ENCODE assay signal across 9 cellular contexts in the genomic region with DNA sequence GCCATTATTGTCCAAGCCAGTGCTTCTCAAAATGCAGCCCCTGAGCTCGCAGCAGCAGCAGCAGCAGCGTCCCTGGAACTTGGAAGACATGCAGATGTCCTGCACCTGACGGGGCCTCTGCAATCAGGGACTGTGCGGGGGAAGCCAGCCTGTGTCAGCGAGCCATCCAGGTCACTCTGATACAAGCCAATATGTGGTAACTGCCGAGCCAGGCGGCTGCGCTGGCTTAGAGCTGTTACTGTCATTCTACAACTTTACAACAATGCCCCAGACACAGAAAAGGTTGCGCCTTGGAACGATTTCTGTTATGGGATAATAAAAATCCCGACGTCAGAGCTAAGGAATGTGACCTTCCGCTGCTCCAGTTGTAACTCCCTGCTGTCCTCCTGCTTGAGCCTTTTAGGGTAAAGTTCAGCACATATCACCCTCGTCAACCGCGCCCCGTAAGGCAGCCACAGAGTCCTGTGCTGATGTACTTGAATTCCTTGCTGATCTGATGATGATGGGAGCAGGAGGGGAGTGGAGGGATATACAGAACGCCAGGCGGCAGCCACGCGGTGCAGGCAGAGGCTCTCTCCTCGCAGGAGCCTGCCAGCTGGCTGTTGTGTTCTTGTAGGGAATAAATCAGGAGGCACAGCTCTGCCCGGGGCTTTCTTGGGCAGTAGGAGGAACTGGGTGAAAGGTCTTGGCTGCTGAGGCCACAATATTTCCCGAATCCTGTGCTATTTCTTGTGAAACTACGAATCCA. TPM values are rescaled to one million over a fixed set of nuclear protein-coding genes. Genes with fewer than 3 reads are reported as not detected.
DNase-seq lines count a peak whose midpoint lies in the region; ATAC-seq, FAIRE-seq and TF ChIP-seq lines count a peak whose summit lies in the region.
"Had no signal": no experiment of that assay in that cellular context is flagged by ENCODE, and none has a peak within 500 bp of the region (broad histone marks: within the 10 kb centered on the region; RNA-seq: fewer than 3 reads in every experiment).

No MANE protein-coding gene starts in this region.

- H3K79me1 ChIP-seq in mesendoderm (ENCODE audit: low read length) = peaks cover 2% of the 10 kb centered on the region

- H3K4me1 ChIP-seq in endothelial cell of umbilical vein (ENCODE audit: control insufficient read depth, extremely low read depth, insufficient read depth, low read length) = peaks cover 22% of the 10 kb centered on the region
- H3K4me1 ChIP-seq in mesendoderm (ENCODE audit: control insufficient read depth, low read depth, low read length) = no peaks in the 10 kb centered on the region
- peaks cover 14% of the 10 kb centered on the region for H3K4me1 ChIP-seq in upper lobe of right lung

- H3K9me3 ChIP-seq in endothelial cell of umbilical vein (replicated peaks; ENCODE audit: control insufficient read depth, insufficient read depth, low read length) = no peaks in the 10 kb centered on the region
- peaks cover 4% of the 10 kb centered on the region for H3K9me3 ChIP-seq in upper lobe of right lung
- H3K9me3 ChIP-seq: neutrophil had no signal

- H3K36me3 Mint-ChIP-seq in CD14-positive monocyte = peaks cover 9 to 12% of the 10 kb centered on the region in 2 donors

- FAIRE-seq in endothelial cell of umbilical vein (lab: Jason Lieb, UNC) = peak; percentile 90

- no peaks in the 10 kb centered on the region for H3K9me1 ChIP-seq in endothelial cell of umbilical vein (replicated peaks; ENCODE audit: control insufficient read depth, extremely low read depth, insufficient read depth, low read length)

- no peak overlapping the region for H3K4ac ChIP-seq in mesendoderm (ENCODE audit: low read depth, low read length)

- H3K4me3 ChIP-seq in endothelial cell of umbilical vein (replicated peaks in 1 of 3; ENCODE audit: insufficient read depth in 1 of 3, low read depth in 1 of 3, low read length in 3 of 3) (peak overlapping the region in 1 of 3 experiments; percentile 17), mesendoderm (ENCODE audit: low read length) (no peak overlapping the region), upper lobe of right lung (no peak overlapping the region)

- no peak for TF ChIP-seq POLR2A in endothelial cell of umbilical vein (IDR thresholded peaks at IDR 0.05; ENCODE audit: low read depth, low read length)

- no peak overlapping the region for H2BK5ac ChIP-seq in mesendoderm (ENCODE audit: low read length)

- CTCF ChIA-PET in endothelial cell of umbilical vein (lab: Charles Lee) = interaction anchor here (0.6 to 3.1 kb wide), 14 partner anchors 10 to 322 kb away, joined by 3 to 38 read pairs (median 3); partner anchors contain the start of gene RHEB

- H3K27me3 ChIP-seq in endothelial cell of umbilical vein (ENCODE audit: control insufficient read depth in 2 of 2, insufficient read depth in 2 of 2, low read length in 2 of 2) (no peaks in the 10 kb centered on the region), mesendoderm (ENCODE audit: insufficient read depth, low read length, poor library complexity) (no peaks in the 10 kb centered on the region), upper lobe of right lung (no peaks in the 10 kb centered on the region)

- H4K5ac ChIP-seq in mesendoderm (ENCODE audit: low read length) = no peak overlapping the region

- H2AFZ ChIP-seq in endothelial cell of umbilical vein (ENCODE audit: low read depth, low read length) = peak overlapping the region; percentile 49

- DNase-seq in DMS53 (lab: John Stamatoyannopoulos, UW) (peak; percentile 76), NCI-H82 (lab: John Stamatoyannopoulos, UW) (peak; percentile 76), endothelial cell of umbilical vein (ENCODE audit: low read depth, low spot score) (peak; percentile 86), mesendoderm (peak; percentile 84), upper lobe of right lung (peak; percentile 81), CD14-positive monocyte (ENCODE audit: low spot score) (no peak)

- H3K27ac Mint-ChIP-seq in CD14-positive monocyte = no peak overlapping the region

- H4K8ac ChIP-seq in mesendoderm (ENCODE audit: low read depth, low read length) = no peak overlapping the region

- dilution Hi-C loops in endothelial cell of umbilical vein (cut with MboI; ENCODE audit: extremely low pct_ligation_motif_present, low sequenced_read_pairs) = no loop called here

- ATAC-seq in upper lobe of right lung (peak; percentile 87), HG03039 (IDR thresholded peaks at IDR 0.05; ENCODE audit: unreplicated experiment) (no peak), GM21825 (IDR thresholded peaks at IDR 0.05; ENCODE audit: unreplicated experiment) (no peak)

- H3K23ac ChIP-seq in mesendoderm (ENCODE audit: low read length) = no peak overlapping the region

- WGBS in mesendoderm (ENCODE audit: extremely low coverage, insufficient coverage, low lambda C conversion rate) = no CpG with 5 or more reads among the region's 25 CpGs

- H3K4me1 Mint-ChIP-seq in CD14-positive monocyte = peaks cover 3% of the 10 kb centered on the region

- no peak overlapping the region for H2BK120ac ChIP-seq in mesendoderm (ENCODE audit: low read depth, low read length)

- H3K27ac ChIP-seq in endothelial cell of umbilical vein (ENCODE audit: insufficient read depth, low read depth, low read length) (peak overlapping the region; percentile 34), mesendoderm (ENCODE audit: low read depth, low read length) (no peak overlapping the region), upper lobe of right lung (peak overlapping the region; percentile 70)
- H3K27ac ChIP-seq: neutrophil had no signal

- TF ChIP-seq CTCF in endothelial cell of umbilical vein (IDR thresholded peaks at IDR 0.05; ENCODE audit: extremely low read depth in 1 of 2, insufficient read depth in 1 of 2, low read depth in 1 of 2, low read length in 2 of 2) (peak in 1 of 2 donors; percentile 17), upper lobe of right lung (IDR thresholded peaks at IDR 0.05) (peak; percentile 30), CD14-positive monocyte (IDR thresholded peaks at IDR 0.05) (no peak)

- peak overlapping the region; percentile 33 for H3K4me2 ChIP-seq in endothelial cell of umbilical vein (ENCODE audit: insufficient read depth, low read length)
- no peak overlapping the region for H3K4me2 ChIP-seq in mesendoderm (ENCODE audit: low read length)

- POLR2A ChIA-PET in endothelial cell of umbilical vein (lab: Charles Lee) = interaction anchor here (1.4 to 1.5 kb wide), 2 partner anchors 12 to 57 kb away, joined by 3 to 6 read pairs; no protein-coding TSS in a partner anchor

- no peak overlapping the region for H3K18ac ChIP-seq in mesendoderm (ENCODE audit: low read length)

- H4K20me1 ChIP-seq in endothelial cell of umbilical vein (replicated peaks; ENCODE audit: control insufficient read depth, extremely low read depth, insufficient read depth, low read length) = no peaks in the 10 kb centered on the region

- H3K27me3 Mint-ChIP-seq in CD14-positive monocyte (ENCODE audit: low read depth in 3 of 3) = peaks cover 13 to 24% (median 19%) of the 10 kb centered on the region in 3 donors

- no TSS peak for BruUV-seq in endothelial cell of umbilical vein (replicated peaks; lab: Mats Ljungman, UMichigan)

- no peak overlapping the region for H2AK5ac ChIP-seq in mesendoderm (ENCODE audit: low read length)

- intact Hi-C loops in endothelial cell of umbilical vein (cut with micrococcal nuclease) (loop anchor here (1.0 to 5.0 kb wide), 4 partner anchors 12 to 299 kb away; no protein-coding TSS in a partner anchor), upper lobe of right lung (cut with DNase I) (no loop called here), CD14-positive monocyte (cut with micrococcal nuclease) (no loop called here)

- peaks cover 3 to 6% of the 10 kb centered on the region in 2 experiments for H3K36me3 ChIP-seq in endothelial cell of umbilical vein (ENCODE audit: control insufficient read depth in 2 of 2, extremely low read depth in 1 of 2, insufficient read depth in 2 of 2, low read length in 2 of 2)
- peaks cover 2% of the 10 kb centered on the region for H3K36me3 ChIP-seq in mesendoderm (ENCODE audit: control insufficient read depth, insufficient read depth, low read length)
- peaks cover 4% of the 10 kb centered on the region for H3K36me3 ChIP-seq in upper lobe of right lung

- H3K4me3 Mint-ChIP-seq in CD14-positive monocyte = peak overlapping the region in 1 of 2 donors; percentile 1

- peak overlapping the region; percentile 37 for H3K56ac ChIP-seq in mesendoderm (ENCODE audit: low read length)

- peak overlapping the region; percentile 36 for H3K9ac ChIP-seq in endothelial cell of umbilical vein (replicated peaks; ENCODE audit: extremely low read depth, insufficient read depth, low read length)
- no peak overlapping the region for H3K9ac ChIP-seq in mesendoderm (ENCODE audit: low read length)

- H3K79me2 ChIP-seq in endothelial cell of umbilical vein (ENCODE audit: control insufficient read depth, insufficient read depth, low read length) (no peaks in the 10 kb centered on the region), mesendoderm (ENCODE audit: control insufficient read depth, insufficient read depth, low read length) (no peaks in the 10 kb centered on the region)

- peaks cover 11 to 21% (median 14%) of the 10 kb centered on the region in 7 donors for H3K9me3 Mint-ChIP-seq in CD14-positive monocyte

- no peak overlapping the region for H2BK15ac ChIP-seq in mesendoderm (replicated peaks; ENCODE audit: low read depth)

RNA-seq across cellular contexts. Expression of gene CRYGN, which starts 20.0 kb away (rescaled TPM):
- not detected in 2 replicates for total RNA-seq in endothelial cell of umbilical vein
- polyA plus RNA-seq in endothelial cell of umbilical vein = not detected in 2 replicates
- polyA plus RNA-seq in endothelial cell of umbilical vein (2011; cell fraction: cytosol; rRNA removed) = not detected in 2 replicates
- polyA plus RNA-seq in endothelial cell of umbilical vein (2011; cell fraction: nucleus; rRNA removed) = not detected in 2 replicates
- polyA plus RNA-seq in endothelial cell of umbilical vein (2012) = not detected in 2 replicates
- not detected in 2 replicates for polyA minus RNA-seq in endothelial cell of umbilical vein
- not detected for polyA minus RNA-seq in endothelial cell of umbilical vein (2011; cell fraction: cytosol; rRNA and poly(A)+ RNA removed)
- polyA minus RNA-seq in endothelial cell of umbilical vein (2011; cell fraction: nucleus; rRNA and poly(A)+ RNA removed) = not detected in 2 replicates
- 0.32 TPM for polyA plus RNA-seq in mesendoderm (2013, experiment 1 of 2)
- polyA plus RNA-seq in mesendoderm (2013, experiment 2 of 2) = 0.29 TPM
- not detected for total RNA-seq in upper lobe of right lung
- polyA plus RNA-seq in CD14-positive monocyte = not detected

RNA-seq across cellular contexts. Expression of gene WDR86, which starts 50.1 kb away (rescaled TPM):
- total RNA-seq in endothelial cell of umbilical vein = not detected in 2 replicates
- polyA plus RNA-seq in endothelial cell of umbilical vein = not detected in 2 replicates
- not detected in 2 replicates for polyA plus RNA-seq in endothelial cell of umbilical vein (2011; cell fraction: cytosol; rRNA removed)
- not detected in 2 replicates for polyA plus RNA-seq in endothelial cell of umbilical vein (2011; cell fraction: nucleus; rRNA removed)
- 0.12 and 0.30 TPM in 2 replicates for polyA plus RNA-seq in endothelial cell of umbilical vein (2012)
- polyA minus RNA-seq in endothelial cell of umbilical vein = not detected in 2 replicates
- polyA minus RNA-seq in endothelial cell of umbilical vein (2011; cell fraction: cytosol; rRNA and poly(A)+ RNA removed) = not detected
- not detected in 2 replicates for polyA minus RNA-seq in endothelial cell of umbilical vein (2011; cell fraction: nucleus; rRNA and poly(A)+ RNA removed)
- 1.5 TPM for polyA plus RNA-seq in mesendoderm (2013, experiment 1 of 2)
- 1.4 TPM for polyA plus RNA-seq in mesendoderm (2013, experiment 2 of 2)
- 1.3 TPM for total RNA-seq in upper lobe of right lung
- under 1 TPM; 0.11 to 0.30 TPM for polyA plus RNA-seq in CD14-positive monocyte

RNA-seq across cellular contexts. Expression of gene RHEB, which starts 59.8 kb away (rescaled TPM):
- total RNA-seq in endothelial cell of umbilical vein = 108 and 109 TPM in 2 replicates
- polyA plus RNA-seq in endothelial cell of umbilical vein = 55.1 and 59.4 TPM in 2 replicates
- polyA plus RNA-seq in endothelial cell of umbilical vein (2011; cell fraction: cytosol; rRNA removed) = 60.8 and 63.4 TPM in 2 replicates
- 30.2 and 44.3 TPM in 2 replicates for polyA plus RNA-seq in endothelial cell of umbilical vein (2011; cell fraction: nucleus; rRNA removed)
- polyA plus RNA-seq in endothelial cell of umbilical vein (2012) = 81.9 and 118 TPM in 2 replicates
- polyA minus RNA-seq in endothelial cell of umbilical vein = 18.4 and 21.0 TPM in 2 replicates
- 36.5 TPM for polyA minus RNA-seq in endothelial cell of umbilical vein (2011; cell fraction: cytosol; rRNA and poly(A)+ RNA removed)
- 20.8 and 28.3 TPM in 2 replicates for polyA minus RNA-seq in endothelial cell of umbilical vein (2011; cell fraction: nucleus; rRNA and poly(A)+ RNA removed)
- polyA plus RNA-seq in mesendoderm (2013, experiment 1 of 2) = 85.1 TPM
- 85.3 TPM for polyA plus RNA-seq in mesendoderm (2013, experiment 2 of 2)
- 103 TPM for total RNA-seq in upper lobe of right lung
- polyA plus RNA-seq in CD14-positive monocyte = 10 to 100 TPM; 95.8 to 96.1 TPM
